8 cellular contexts compared by ENCODE assay signal in the genomic region with DNA sequence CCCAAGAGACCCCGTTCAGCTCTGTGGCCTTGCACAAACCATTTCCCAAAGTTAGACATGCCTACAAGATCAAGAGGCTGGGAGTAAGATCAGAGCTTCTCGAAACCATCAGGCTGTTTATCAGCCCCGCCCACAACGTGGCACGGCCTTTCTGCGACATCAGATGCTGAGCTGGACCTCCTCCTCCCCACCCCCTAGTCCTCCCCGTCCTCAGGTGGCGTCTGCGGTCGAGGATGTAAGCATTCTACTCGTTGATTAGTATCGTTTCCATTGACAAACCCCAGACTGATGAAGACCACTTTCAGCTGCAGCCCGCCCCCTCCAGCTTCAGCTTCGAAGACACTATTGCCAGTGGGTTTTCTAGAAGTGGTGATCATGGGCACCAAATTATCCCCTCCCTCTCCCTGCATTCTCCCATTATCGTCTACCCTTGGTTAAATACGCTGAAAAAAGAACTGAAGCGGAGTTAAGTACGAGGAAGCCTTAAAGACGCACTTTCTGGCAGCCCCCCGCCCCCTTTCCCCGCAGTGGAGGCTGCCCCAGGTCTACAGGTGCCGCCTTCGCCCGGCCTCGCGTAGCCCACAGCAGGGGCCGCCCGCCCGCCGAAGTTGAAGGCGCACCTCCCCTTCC. TPM values are rescaled to one million over a fixed set of nuclear protein-coding genes. Genes with fewer than 3 reads are reported as not detected.
DNase-seq lines count a peak whose midpoint lies in the region; TF ChIP-seq lines count a peak whose summit lies in the region.

No MANE protein-coding gene starts in this region.

- H3K4me3 ChIP-seq in SJCRH30 (peak overlapping the region; percentile 77), ectodermal cell (ENCODE audit: insufficient read depth, low read depth, low read length) (peak overlapping the region; percentile 53)

- no peak overlapping the region for H2BK120ac ChIP-seq in H9 (ENCODE audit: low read depth, low read length, poor library complexity, severe bottlenecking)

- no peak overlapping the region for H3K23ac ChIP-seq in H9 (ENCODE audit: insufficient read length, low read depth, low read length)

- no peaks in the 10 kb centered on the region for H3K36me3 Mint-ChIP-seq in H9 (ENCODE audit: insufficient read depth in 1 of 3, low read depth in 3 of 3)
- peaks cover 6% of the 10 kb centered on the region for H3K36me3 Mint-ChIP-seq in type B pancreatic cell

- no peak overlapping the region for H2BK5ac ChIP-seq in H9 (ENCODE audit: insufficient read length, low read length)

- H4K5ac ChIP-seq in H9 (ENCODE audit: insufficient read length, low read depth, low read length): no peak overlapping the region

- no peaks in the 10 kb centered on the region for H3K9me3 ChIP-seq in H9 (ENCODE audit: control insufficient read depth, low read depth, low read length)
- H3K9me3 ChIP-seq in SJCRH30 (replicated peaks): no peaks in the 10 kb centered on the region
- H3K9me3 ChIP-seq in ectodermal cell (ENCODE audit: control insufficient read depth, low read length): no peaks in the 10 kb centered on the region

- no peak overlapping the region for H3K56ac ChIP-seq in H9 (ENCODE audit: insufficient read length, low read depth, low read length)

- peak overlapping the region; percentile 32 for H2AFZ ChIP-seq in H9 (ENCODE audit: low read length)

- H3K27me3 Mint-ChIP-seq in H9 (ENCODE audit: low read depth) (peaks cover 51% of the 10 kb centered on the region), type B pancreatic cell (peaks cover 54% of the 10 kb centered on the region)

- H3K4me1 Mint-ChIP-seq in H9: peaks cover 21 to 30% of the 10 kb centered on the region in 2 experiments
- peaks cover 5% of the 10 kb centered on the region for H3K4me1 Mint-ChIP-seq in type B pancreatic cell (ENCODE audit: unreplicated experiment)

- H3K4me3 Mint-ChIP-seq in H9 (peak overlapping the region; percentile 82 to 90), type B pancreatic cell (peak overlapping the region; percentile 92)

- H3K4ac ChIP-seq in H9 (ENCODE audit: low read depth, low read length): no peak overlapping the region

- no peak overlapping the region for H3K14ac ChIP-seq in H9 (ENCODE audit: insufficient read depth, low read length)

- no peak overlapping the region for H2AK5ac ChIP-seq in H9 (ENCODE audit: insufficient read length, low read length)

- H3K36me3 ChIP-seq in SJCRH30 (no peaks in the 10 kb centered on the region), ectodermal cell (ENCODE audit: control insufficient read depth, insufficient read depth, low read length) (no peaks in the 10 kb centered on the region)

- DNase-seq in EL (peak; percentile 57), H9 (peak; percentile 83), SJCRH30 (no peak), medulla oblongata (ENCODE audit: extremely low spot score) (peak; percentile 4), type B pancreatic cell (ENCODE audit: extremely low spot score, unreplicated experiment) (no peak), NCI-H1092 treated with DMSO at 0.1 percent for 48 hours (lab: John Stamatoyannopoulos, UW) (no peak), NCI-H2107 (lab: John Stamatoyannopoulos, UW) (no peak)

- H3K4me1 ChIP-seq in H9 (ENCODE audit: insufficient read depth, low read length) (no peaks in the 10 kb centered on the region), SJCRH30 (no peaks in the 10 kb centered on the region), ectodermal cell (ENCODE audit: control insufficient read depth, insufficient read depth, low read length) (peaks cover 6% of the 10 kb centered on the region)

- no peak overlapping the region for H3K18ac ChIP-seq in H9 (ENCODE audit: insufficient read length, low read depth, low read length)

- H3K79me2 ChIP-seq in H9 (ENCODE audit: insufficient read depth, low read length): no peaks in the 10 kb centered on the region

- no peak overlapping the region for H3K27ac ChIP-seq in H9 (ENCODE audit: insufficient read length, low read depth, low read length)
- H3K27ac ChIP-seq in SJCRH30: no peak overlapping the region
- no peak overlapping the region for H3K27ac ChIP-seq in ectodermal cell (ENCODE audit: insufficient read depth, low read depth, low read length, poor library complexity, severe bottlenecking)

- peak overlapping the region; percentile 74 for H3K4me2 ChIP-seq in H9 (ENCODE audit: insufficient read depth, insufficient read length, low read length)

- H3K9ac ChIP-seq in H9 (ENCODE audit: extremely low read depth, insufficient read length, low read length): no peak overlapping the region

- H2BK15ac ChIP-seq in H9 (ENCODE audit: low read depth, low read length): no peak overlapping the region

- TF ChIP-seq CTCF in H9 (conservative IDR thresholded peaks at IDR 0.05) (no peak), type B pancreatic cell (conservative IDR thresholded peaks at IDR 0.05) (no peak)

- no peaks in the 10 kb centered on the region for H4K20me1 ChIP-seq in H9 (ENCODE audit: control insufficient read depth, insufficient read depth, insufficient read length)

- H3K27me3 ChIP-seq in H9 (ENCODE audit: insufficient read depth, low read length) (no peaks in the 10 kb centered on the region; the same call in 1 of the 2 replicates), SJCRH30 (no peaks in the 10 kb centered on the region), ectodermal cell (ENCODE audit: control insufficient read depth, insufficient read depth, low read length, poor library complexity, severe bottlenecking) (peaks cover 67% of the 10 kb centered on the region)

- no peak overlapping the region for H3T11ph ChIP-seq in H9 (ENCODE audit: low read length)

- no peak overlapping the region for H4K8ac ChIP-seq in H9 (replicated peaks; ENCODE audit: insufficient read length, low read depth, low read length)

- H3K23me2 ChIP-seq in H9 (ENCODE audit: insufficient read length, low read depth, low read length, poor library complexity, severe bottlenecking): peaks cover 14% of the 10 kb centered on the region

- no CpG with 5 or more reads among the region's 31 CpGs for WGBS in H9 (ENCODE audit: extremely low coverage, insufficient read length, low lambda C conversion rate)
- WGBS in ectodermal cell, 2 experiments: 2 to 4% methylated on average over 31 of the region's 31 CpGs

- H3K9me3 Mint-ChIP-seq in H9 (no peaks in the 10 kb centered on the region), type B pancreatic cell (no peaks in the 10 kb centered on the region)

- H2BK12ac ChIP-seq in H9 (ENCODE audit: insufficient read length, low read depth, low read length): no peak overlapping the region

- H4K91ac ChIP-seq in H9 (ENCODE audit: insufficient read length, low read depth, low read length): no peak overlapping the region

- H3K27ac Mint-ChIP-seq in H9 (no peak overlapping the region), type B pancreatic cell (peak overlapping the region; percentile 87)

- no peaks in the 10 kb centered on the region for H3K79me1 ChIP-seq in H9 (ENCODE audit: insufficient read depth, low read depth, low read length, poor library complexity, severe bottlenecking)

- H2BK20ac ChIP-seq in H9 (ENCODE audit: low read depth, low read length, poor library complexity, severe bottlenecking): no peak overlapping the region

RNA-seq across cellular contexts. Expression of a gene that starts 1.1 kb away (rescaled TPM):
- total RNA-seq in H9 (2021) (10.8 and 11.9 TPM in 2 replicates), type B pancreatic cell (ENCODE audit: low replicate concordance) (23.4 and 57.7 TPM in 2 replicates)
- total RNA-seq in SJCRH30 (2014; rRNA removed; shearing (Covaris generic)): 13.9 and 16.5 TPM in 2 replicates
- polyA plus RNA-seq in ectodermal cell (2013, experiment 1 of 4): 0.39 TPM
- 0.27 TPM for polyA plus RNA-seq in ectodermal cell (2013, experiment 2 of 4)
- 0.85 TPM for polyA plus RNA-seq in ectodermal cell (2013, experiment 3 of 4)
- polyA plus RNA-seq in ectodermal cell (2013, experiment 4 of 4): 1.1 TPM

RNA-seq across cellular contexts. Expression of a gene that starts 53.6 kb away (rescaled TPM):
- total RNA-seq in H9 (2021) (0.15 and 0.17 TPM in 2 replicates), type B pancreatic cell (ENCODE audit: low replicate concordance) (1.1 and 3.2 TPM in 2 replicates)
- 0.14 and 0.43 TPM in 2 replicates for total RNA-seq in SJCRH30 (2014; rRNA removed; shearing (Covaris generic))
- 0.20 TPM for polyA plus RNA-seq in ectodermal cell (2013, experiment 1 of 4)
- polyA plus RNA-seq in ectodermal cell (2013, experiment 2 of 4): 0.16 TPM
- polyA plus RNA-seq in ectodermal cell (2013, experiment 3 of 4): 0.27 TPM
- 0.61 TPM for polyA plus RNA-seq in ectodermal cell (2013, experiment 4 of 4)

Comparison
In these comparisons a context has a peak if more than half of its experiments do, and no peak if none do; other contexts are left out.
1. DNase-seq: peak in EL (single experiment), H9 (single experiment) and medulla oblongata (single experiment); none in SJCRH30 (0 of 2), type B pancreatic cell (single experiment), NCI-H1092 treated with DMSO at 0.1 percent for 48 hours (single experiment) and NCI-H2107 (single experiment).